7 cellular contexts compared by ENCODE assay signal in the genomic region with DNA sequence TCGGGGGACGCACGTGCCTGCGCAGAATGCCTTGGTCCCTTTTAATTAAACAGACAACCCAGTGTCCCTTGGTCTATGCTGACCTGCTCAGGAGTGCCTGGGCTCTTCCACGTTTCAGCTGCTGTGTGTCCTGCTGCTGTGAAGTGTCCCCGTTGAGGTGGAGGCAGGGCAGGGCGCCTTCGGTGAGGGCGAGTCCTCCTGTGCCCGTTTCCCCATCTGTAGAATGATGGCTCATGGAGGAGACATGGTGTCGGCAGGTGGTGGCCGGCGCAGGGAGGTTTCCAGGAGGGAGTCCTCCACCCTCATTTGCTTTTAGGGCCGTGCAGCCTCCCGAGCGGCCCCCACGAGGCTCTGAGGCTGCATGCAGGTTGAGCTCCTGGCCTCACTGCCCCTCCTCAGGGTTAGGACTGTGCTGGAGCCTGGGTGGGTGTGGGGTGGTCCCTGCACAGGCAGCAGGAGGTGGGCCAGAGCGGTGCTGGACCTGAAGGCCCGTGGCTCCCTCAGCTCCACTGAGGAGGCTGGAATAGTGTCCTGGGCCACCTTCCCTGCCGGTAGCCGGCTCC. TPM values are rescaled to one million over a fixed set of nuclear protein-coding genes. Genes with fewer than 3 reads are reported as not detected.
A peak's percentile ranks its signal among the peaks of the same experiment; 100 is the strongest.
DNase-seq lines count a peak whose midpoint lies in the region; TF ChIP-seq lines count a peak whose summit lies in the region.
"Had no signal": no experiment of that assay in that cellular context is flagged by ENCODE, and none has a peak within 500 bp of the region (broad histone marks: within the 10 kb centered on the region; RNA-seq: fewer than 3 reads in every experiment).

No MANE protein-coding gene starts in this region.

- H3K27me3 Mint-ChIP-seq in activated T-cell treated with anti-CD3 and anti-CD28 coated beads, Interleukin-2, amount 50 U/mL, for 24 hours: no peaks in the 10 kb centered on the region
- peaks cover 0 to 2% (median 1%) of the 10 kb centered on the region in 3 donors for H3K27me3 Mint-ChIP-seq in immature natural killer cell (ENCODE audit: low read depth in 3 of 3)

- peaks cover 52% of the 10 kb centered on the region for H3K36me3 Mint-ChIP-seq in activated T-cell treated with anti-CD3 and anti-CD28 coated beads, Interleukin-2, amount 50 U/mL, for 24 hours (ENCODE audit: low read depth)
- peaks cover 0 to 4% (median 0%) of the 10 kb centered on the region in 3 donors for H3K36me3 Mint-ChIP-seq in immature natural killer cell

- H2AFZ ChIP-seq in PC-9: no peak overlapping the region

- H3K4me3 Mint-ChIP-seq in activated T-cell treated with anti-CD3 and anti-CD28 coated beads, Interleukin-2, amount 50 U/mL, for 24 hours: peak overlapping the region; percentile 70
- peak overlapping the region in 2 of 5 donors; percentile 40 to 71 for H3K4me3 Mint-ChIP-seq in immature natural killer cell

- TF ChIP-seq POLR2A in tibial nerve (IDR thresholded peaks at IDR 0.05): no peak

- no peak for TF ChIP-seq CTCF in tibial nerve (IDR thresholded peaks at IDR 0.05)
- TF ChIP-seq CTCF in PC-9 (conservative IDR thresholded peaks at IDR 0.05): no peak

- intact Hi-C loops in PC-9 (cut with micrococcal nuclease; ENCODE audit: unreplicated experiment): no loop called here

- H3K27ac ChIP-seq in tibial nerve (peak overlapping the region; percentile 66 to 93 (median 90)), PC-9 (no peak overlapping the region)

- CTCF ChIA-PET in PC-9 (lab: Charles Lee): no interaction called here

- H3K79me2 ChIP-seq in PC-9 (ENCODE audit: low read depth): peaks cover 82% of the 10 kb centered on the region

- no peak for TF ChIP-seq EP300 in tibial nerve (IDR thresholded peaks at IDR 0.05)

- no peaks in the 10 kb centered on the region for H3K9me2 ChIP-seq in PC-9 (ENCODE audit: insufficient read depth)

- peaks cover 0 to 5% (median 0%) of the 10 kb centered on the region in 3 donors for H3K36me3 ChIP-seq in tibial nerve
- H3K36me3 ChIP-seq in PC-9 (ENCODE audit: low read depth): no peaks in the 10 kb centered on the region

- POLR2A ChIA-PET in PC-9 (lab: Charles Lee; ENCODE audit: unreplicated experiment): interaction anchor here (0.6 kb wide), 1 partner anchor 30 kb away, joined by 3 read pairs; no protein-coding TSS in a partner anchor

- H3K27me3 ChIP-seq in tibial nerve (no peaks in the 10 kb centered on the region), PC-9 (ENCODE audit: insufficient read depth, low read depth) (no peaks in the 10 kb centered on the region)

- peaks cover 3 to 98% (median 71%) of the 10 kb centered on the region in 4 donors for H3K4me1 ChIP-seq in tibial nerve
- peaks cover 31% of the 10 kb centered on the region for H3K4me1 ChIP-seq in PC-9 (replicated peaks; ENCODE audit: insufficient read depth)

- peaks cover 34% of the 10 kb centered on the region for H4K20me1 ChIP-seq in PC-9 (ENCODE audit: insufficient read depth)

- DNase-seq in activated T-cell treated with anti-CD3 and anti-CD28 coated beads, Interleukin-2, amount 50 U/mL, for 24 hours: no peak
- DNase-seq in activated T-cell treated with anti-CD3 and anti-CD28 coated beads, Interleukin-2, amount 50 U/mL, for 48 hours: no peak
- DNase-seq in immature natural killer cell (no peak), tibial nerve (ENCODE audit: low spot score in 2 of 2) (no peak), ureter (ENCODE audit: low spot score) (no peak), PC-9 (no peak)
- DNase-seq: NCI-H1930 had no signal

- no TSS peak for BruUV-seq in PC-9 (replicated peaks; lab: Mats Ljungman, UMichigan)

- H3K27ac Mint-ChIP-seq in activated T-cell treated with anti-CD3 and anti-CD28 coated beads, Interleukin-2, amount 50 U/mL, for 24 hours: peak overlapping the region; percentile 93
- peak overlapping the region in 5 of 6 donors; percentile 64 to 85 (median 78) for H3K27ac Mint-ChIP-seq in immature natural killer cell

- WGBS in tibial nerve, 2 donors: 47 to 68% methylated on average over 11 to 19 of the region's 21 CpGs

- H3K4me2 ChIP-seq in PC-9: no peak overlapping the region

- H3K4me3 ChIP-seq in tibial nerve: no peak overlapping the region
- no peak overlapping the region for H3K4me3 ChIP-seq in PC-9

- no peaks in the 10 kb centered on the region for H3K9me3 Mint-ChIP-seq in activated T-cell treated with anti-CD3 and anti-CD28 coated beads, Interleukin-2, amount 50 U/mL, for 24 hours
- no peaks in the 10 kb centered on the region for H3K9me3 Mint-ChIP-seq in immature natural killer cell

- peaks cover 25% of the 10 kb centered on the region for H3F3A ChIP-seq in PC-9 (ENCODE audit: insufficient read depth, low read depth)

- H3K4me1 Mint-ChIP-seq in activated T-cell treated with anti-CD3 and anti-CD28 coated beads, Interleukin-2, amount 50 U/mL, for 24 hours (ENCODE audit: low read depth): peaks cover 38% of the 10 kb centered on the region
- peaks cover 13 to 27% of the 10 kb centered on the region in 2 donors for H3K4me1 Mint-ChIP-seq in immature natural killer cell

- H3K9me3 ChIP-seq in tibial nerve (no peaks in the 10 kb centered on the region), PC-9 (ENCODE audit: insufficient read depth, low read depth) (no peaks in the 10 kb centered on the region)

RNA-seq across cellular contexts. Expression of gene STK11, which starts 8.8 kb away (rescaled TPM):
- 10 to 100 TPM; 10.8 to 14.5 (median 11.7) TPM for polyA plus RNA-seq in immature natural killer cell
- total RNA-seq in tibial nerve: 10 to 100 TPM; 52.5 to 91.2 (median 68.7) TPM
- total RNA-seq in ureter: 51.2 TPM
- 53.0 and 59.5 TPM in 2 replicates for total RNA-seq in PC-9 (2021)

RNA-seq across cellular contexts. Expression of gene CBARP, which starts 23.4 kb away (rescaled TPM):
- not detected for polyA plus RNA-seq in immature natural killer cell
- 1 to 10 TPM in 2 of 4 donors, under 1 TPM in 2; 0.22 to 3.9 (median 1.4) TPM for total RNA-seq in tibial nerve
- 0.73 TPM for total RNA-seq in ureter
- 1.8 and 1.9 TPM in 2 replicates for total RNA-seq in PC-9 (2021)

RNA-seq across cellular contexts. Expression of gene ATP5F1D, which starts 27.2 kb away (rescaled TPM):
- polyA plus RNA-seq in immature natural killer cell: 100 to 1,000 TPM; 145 to 310 (median 303) TPM
- total RNA-seq in tibial nerve: 100 to 1,000 TPM in 3 of 4 donors, 10 to 100 TPM in 1; 67.5 to 140 (median 127) TPM
- total RNA-seq in ureter: 144 TPM
- 157 and 214 TPM in 2 replicates for total RNA-seq in PC-9 (2021)

RNA-seq across cellular contexts. Expression of gene MIDN, which starts 34.0 kb away (rescaled TPM):
- polyA plus RNA-seq in immature natural killer cell: 10 to 100 TPM in 2 of 3 donors, 1 to 10 TPM in 1; 4.9 to 16.0 (median 10.8) TPM
- total RNA-seq in tibial nerve: 10 to 100 TPM; 17.4 to 51.9 (median 39.4) TPM
- 121 TPM for total RNA-seq in ureter
- total RNA-seq in PC-9 (2021): 61.4 and 92.0 TPM in 2 replicates

RNA-seq across cellular contexts. Expression of gene SBNO2, which starts 40.3 kb away (rescaled TPM):
- polyA plus RNA-seq in immature natural killer cell: 1 to 10 TPM in 1 of 3 donors, under 1 TPM in 2; 0.27 to 3.4 (median 0.89) TPM
- total RNA-seq in tibial nerve (100 to 1,000 TPM in 1 of 4 donors, 10 to 100 TPM in 3; 26.6 to 105 (median 39.3) TPM), ureter (122 TPM), PC-9 (2021) (75.6 and 82.4 TPM in 2 replicates)
